In genomic region chr11:2315395-2316168, GRCh38 we compare ENCODE assay signal across 1 cellular context.
TF ChIP-seq lines count a peak whose summit lies in the region.

No MANE protein-coding gene starts in this region.

TF ChIP-seq in HepG2, 621 proteins besides CTCF, POLR2A, EP300 and RAD21:
- no peak for TF ChIP-seq ZNF607 (CRISPR knock-in tag; IDR thresholded peaks at IDR 0.05; ENCODE audit: borderline replicate concordance)
- TF ChIP-seq MTF2 (CRISPR knock-in tag; IDR thresholded peaks at IDR 0.05; ENCODE audit: borderline replicate concordance) = no peak
- no peak for TF ChIP-seq ZSCAN30 (CRISPR knock-in tag; IDR thresholded peaks at IDR 0.05)
- no peak for TF ChIP-seq HIVEP1 (CRISPR knock-in tag; IDR thresholded peaks at IDR 0.05)
- TF ChIP-seq ZNF264 (CRISPR knock-in tag; IDR thresholded peaks at IDR 0.05) = no peak
- no peak for TF ChIP-seq REPIN1 (CRISPR knock-in tag; IDR thresholded peaks at IDR 0.05; ENCODE audit: borderline replicate concordance, low read depth)
- no peak for TF ChIP-seq ZBTB8A (CRISPR knock-in tag; IDR thresholded peaks at IDR 0.05; ENCODE audit: borderline replicate concordance, low read depth)
- no peak for TF ChIP-seq ZNF276 (CRISPR knock-in tag; IDR thresholded peaks at IDR 0.05; ENCODE audit: low read depth)
- TF ChIP-seq ISL2 (CRISPR knock-in tag; IDR thresholded peaks at IDR 0.05) = no peak
- TF ChIP-seq, protein P1, sequence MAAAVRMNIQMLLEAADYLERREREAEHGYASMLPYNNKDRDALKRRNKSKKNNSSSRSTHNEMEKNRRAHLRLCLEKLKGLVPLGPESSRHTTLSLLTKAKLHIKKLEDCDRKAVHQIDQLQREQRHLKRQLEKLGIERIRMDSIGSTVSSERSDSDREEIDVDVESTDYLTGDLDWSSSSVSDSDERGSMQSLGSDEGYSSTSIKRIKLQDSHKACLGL (CRISPR knock-in tag; IDR thresholded peaks at IDR 0.05) = no peak
